8 cellular contexts compared by ENCODE assay signal in genomic region chr16:4734730-4735575, GRCh38. TPM values are rescaled to one million over a fixed set of nuclear protein-coding genes. Genes with fewer than 3 reads are reported as not detected.
DNase-seq lines count a peak whose midpoint lies in the region; TF ChIP-seq lines count a peak whose summit lies in the region.

No MANE protein-coding gene starts in this region.

- intact Hi-C loops in esophagus muscularis mucosa (cut with DNase I): loop anchor here (5.0 to 10.0 kb wide), 2 partner anchors 67 to 220 kb away; partner anchors contain the start of genes ROGDI and SEC14L5

- H3K27ac Mint-ChIP-seq in activated T-cell treated with anti-CD3 and anti-CD28 coated beads, Interleukin-2, amount 50 U/mL, for 24 hours: peak overlapping the region; percentile 96

- H3K4me3 ChIP-seq in OCI-LY3 (ENCODE audit: low read length) (peak overlapping the region; percentile 96), esophagus muscularis mucosa (peak overlapping the region; percentile 82 to 99 (median 90))

- WGBS in esophagus muscularis mucosa: 7% methylated on average over 26 of the region's 38 CpGs

- no peaks in the 10 kb centered on the region for H3K27me3 Mint-ChIP-seq in activated T-cell treated with anti-CD3 and anti-CD28 coated beads, Interleukin-2, amount 50 U/mL, for 24 hours

- H4K20me1 ChIP-seq in OCI-LY3 (ENCODE audit: insufficient read depth, low read length): no peaks in the 10 kb centered on the region

- peaks cover 21% of the 10 kb centered on the region for H3K36me3 Mint-ChIP-seq in activated T-cell treated with anti-CD3 and anti-CD28 coated beads, Interleukin-2, amount 50 U/mL, for 24 hours (ENCODE audit: low read depth)

- H3K4me1 Mint-ChIP-seq in activated T-cell treated with anti-CD3 and anti-CD28 coated beads, Interleukin-2, amount 50 U/mL, for 24 hours (ENCODE audit: low read depth): peaks cover 20% of the 10 kb centered on the region

- H3K4me2 ChIP-seq in OCI-LY3 (ENCODE audit: low read length): peak overlapping the region; percentile 72

- H3K36me3 ChIP-seq in OCI-LY3 (replicated peaks; ENCODE audit: low read depth, low read length): peaks cover 3% of the 10 kb centered on the region
- peaks cover 0 to 12% (median 9%) of the 10 kb centered on the region in 4 donors for H3K36me3 ChIP-seq in esophagus muscularis mucosa

- DNase-seq in D341Med (ENCODE audit: low spot score): peak; percentile 94
- peak; percentile 96 for DNase-seq in GM20000 (ENCODE audit: low spot score)
- DNase-seq in HS-5 (ENCODE audit: low read depth): peak; percentile 23
- peak; percentile 93 for DNase-seq in activated T-cell treated with anti-CD3 and anti-CD28 coated beads, Interleukin-2, amount 50 U/mL, for 24 hours
- DNase-seq in esophagus muscularis mucosa (ENCODE audit: extremely low spot score): peak; percentile 96
- DNase-seq in myocyte (ENCODE audit: low read depth): peak; percentile 80
- DNase-seq in stimulated activated CD8-positive, alpha-beta memory T cell treated with anti-CD3 and anti-CD28 coated beads, Interleukin-7, amount 100 ng/mL, for 24 hours (ENCODE audit: low read depth): peak; percentile 93

- TF ChIP-seq CTCF in GM20000 (IDR thresholded peaks at IDR 0.05; ENCODE audit: extremely low read depth, missing control alignments) (no peak), OCI-LY3 (IDR thresholded peaks at IDR 0.05; ENCODE audit: low read depth, low read length) (no peak), esophagus muscularis mucosa (IDR thresholded peaks at IDR 0.05) (no peak)

- H3K4me1 ChIP-seq in OCI-LY3 (ENCODE audit: low read length): peaks cover 4% of the 10 kb centered on the region; the same call in 1 of the 2 replicates
- H3K4me1 ChIP-seq in esophagus muscularis mucosa: peaks cover 12 to 27% (median 19%) of the 10 kb centered on the region in 4 donors

- H3K27ac ChIP-seq in OCI-LY3 (ENCODE audit: low read length) (peak overlapping the region; percentile 39), esophagus muscularis mucosa (replicated peaks in 1 of 4) (peak overlapping the region; percentile 79 to 97 (median 88))

- H3K9me3 Mint-ChIP-seq in activated T-cell treated with anti-CD3 and anti-CD28 coated beads, Interleukin-2, amount 50 U/mL, for 24 hours: no peaks in the 10 kb centered on the region

- peak overlapping the region; percentile 80 for H3K9ac ChIP-seq in OCI-LY3 (ENCODE audit: low read length)

- H2AFZ ChIP-seq in OCI-LY3 (ENCODE audit: low read depth, low read length): peak overlapping the region; percentile 77

- no peak for TF ChIP-seq POLR2A in esophagus muscularis mucosa (IDR thresholded peaks at IDR 0.05; ENCODE audit: low read depth)

- H3K27me3 ChIP-seq in OCI-LY3 (ENCODE audit: low read depth, low read length) (no peaks in the 10 kb centered on the region), esophagus muscularis mucosa (peaks cover 0 to 3% (median 0%) of the 10 kb centered on the region in 4 donors)

- H3K4me3 Mint-ChIP-seq in activated T-cell treated with anti-CD3 and anti-CD28 coated beads, Interleukin-2, amount 50 U/mL, for 24 hours: peak overlapping the region; percentile 89

- peaks cover 23% of the 10 kb centered on the region for H3K79me2 ChIP-seq in OCI-LY3 (ENCODE audit: low read length)

- H3K9me3 ChIP-seq in OCI-LY3 (ENCODE audit: insufficient read depth, low read length) (no peaks in the 10 kb centered on the region), esophagus muscularis mucosa (no peaks in the 10 kb centered on the region)

- TF ChIP-seq EP300 in esophagus muscularis mucosa (IDR thresholded peaks at IDR 0.05): no peak

RNA-seq across cellular contexts. Expression of gene DNAAF8, which starts 0.6 kb away (rescaled TPM):
- total RNA-seq in esophagus muscularis mucosa (1 to 10 TPM in 2 of 4 donors, under 1 TPM in 2; 0.42 to 1.7 (median 0.94) TPM), myocyte (0.91 and 1.1 TPM in 2 replicates)
- polyA plus RNA-seq in myocyte (2012): 3.5 TPM

RNA-seq across cellular contexts. Expression of gene ANKS3, which starts 0.9 kb away (rescaled TPM):
- total RNA-seq in esophagus muscularis mucosa (10 to 100 TPM; 17.0 to 29.0 (median 24.7) TPM), myocyte (16.8 and 18.0 TPM in 2 replicates)
- polyA plus RNA-seq in myocyte (2012): 19.0 TPM

RNA-seq across cellular contexts. Expression of gene ZNF500, which starts 32.0 kb away (rescaled TPM):
- total RNA-seq in esophagus muscularis mucosa (10 to 100 TPM in 2 of 4 donors, 1 to 10 TPM in 2; 7.5 to 19.4 (median 13.9) TPM), myocyte (10.9 and 16.1 TPM in 2 replicates)
- polyA plus RNA-seq in myocyte (2012): 9.7 TPM

RNA-seq across cellular contexts. Expression of gene NUDT16L1, which starts 41.6 kb away (rescaled TPM):
- total RNA-seq in esophagus muscularis mucosa (10 to 100 TPM; 18.1 to 33.9 (median 24.6) TPM), myocyte (81.4 and 102 TPM in 2 replicates)
- polyA plus RNA-seq in myocyte (2012): 55.8 TPM

RNA-seq across cellular contexts. Expression of gene SEPTIN12, which starts 53.2 kb away (rescaled TPM):
- total RNA-seq in esophagus muscularis mucosa (1 to 10 TPM in 1 of 4 donors, not detected in 3; 1.7 TPM), myocyte (not detected in 2 replicates)
- polyA plus RNA-seq in myocyte (2012): not detected

Comparison
In these comparisons a context has a peak if more than half of its experiments do, and no peak if none do; other contexts are left out.
1. Peak in every context shown above with its lines: DNase-seq, H3K4me3 ChIP-seq and H3K27ac ChIP-seq.
2. DNase-seq: peak in every context shown above with its lines; median percentile 96 in GM20000; 96 in esophagus muscularis mucosa; 94 in D341Med; 93 in activated T-cell treated with anti-CD3 and anti-CD28 coated beads, Interleukin-2, amount 50 U/mL, for 24 hours; 93 in stimulated activated CD8-positive, alpha-beta memory T cell treated with anti-CD3 and anti-CD28 coated beads, Interleukin-7, amount 100 ng/mL, for 24 hours; 80 in myocyte; 23 in HS-5.